In genomic region chr20:63911171-63911570, GRCh38 we compare ENCODE assay signal across 11 cellular contexts. TPM values are rescaled to one million over a fixed set of nuclear protein-coding genes. Genes with fewer than 3 reads are reported as not detected.
A peak's percentile ranks its signal among the peaks of the same experiment; 100 is the strongest.
DNase-seq lines count a peak whose midpoint lies in the region; ATAC-seq and TF ChIP-seq lines count a peak whose summit lies in the region.
"Had no signal": no experiment of that assay in that cellular context is flagged by ENCODE, and none has a peak within 500 bp of the region (broad histone marks: within the 10 kb centered on the region; RNA-seq: fewer than 3 reads in every experiment).

No MANE protein-coding gene starts in this region.

- peaks cover 0 to 44% (median 0%) of the 10 kb centered on the region in 4 donors for H3K4me1 ChIP-seq in tibial nerve

- peak overlapping the region; percentile 35 for H3K4me3 Mint-ChIP-seq in activated CD4-positive, alpha-beta memory T cell treated with anti-CD3 and anti-CD28 coated beads, Interleukin-2, amount 10 ng/mL, durations not matched to agents 7 days and 5 days
- H3K4me3 Mint-ChIP-seq in activated CD4-positive, alpha-beta memory T cell treated with anti-CD3 and anti-CD28 coated beads for 36 hours: no peak overlapping the region
- H3K4me3 Mint-ChIP-seq in stimulated activated naive B cell treated with anti-CD40 and anti-IgM and Interleukin-4, amounts not matched to agents 10 μg/mL and 1 μg/mL and 100 μg/mL, for 72 hours: no peak overlapping the region
- H3K4me3 Mint-ChIP-seq: activated B cell treated with CpG ODN at 0.5 μM for 24 hours had no signal

- 66 to 67% methylated on average over 10 to 11 of the region's 11 CpGs for WGBS in tibial nerve, 2 donors

- H3K4me3 ChIP-seq in tibial nerve: no peak overlapping the region
- H3K4me3 ChIP-seq: right atrium auricular region had no signal

- peak in 1 of 2 donors; percentile 14 for ATAC-seq in stimulated activated naive B cell treated with anti-CD40 and anti-IgM and Interleukin-4, amounts not matched to agents 10 μg/mL and 1 μg/mL and 100 μg/mL, for 72 hours (replicated peaks)
- no peak for ATAC-seq in GM18867 (IDR thresholded peaks at IDR 0.05; ENCODE audit: unreplicated experiment)

- no peak for TF ChIP-seq POLR2A in tibial nerve (IDR thresholded peaks at IDR 0.05)

- DNase-seq in activated CD4-positive, alpha-beta memory T cell treated with anti-CD3 and anti-CD28 coated beads, Interleukin-2, amount 10 ng/mL, durations not matched to agents 7 days and 5 days: peak; percentile 32
- DNase-seq in activated CD4-positive, alpha-beta memory T cell treated with anti-CD3 and anti-CD28 coated beads for 36 hours: no peak
- peak in 34 of 51 donors; percentile 3 to 71 (median 36) for DNase-seq in hypothalamus (lab: John Stamatoyannopoulos, UW)
- DNase-seq in stimulated activated naive B cell treated with anti-CD40 and anti-IgM and Interleukin-4, amounts not matched to agents 10 μg/mL and 1 μg/mL and 100 μg/mL, for 72 hours: no peak
- no peak for DNase-seq in NCI-H526 (lab: John Stamatoyannopoulos, UW)
- DNase-seq in tibial nerve (ENCODE audit: low spot score in 2 of 2): no peak
- DNase-seq: activated B cell treated with CpG ODN at 0.5 μM for 24 hours, Karpas-422 had no signal

- peaks cover 0 to 3% (median 0%) of the 10 kb centered on the region in 4 donors for H3K9me3 ChIP-seq in tibial nerve
- H3K9me3 ChIP-seq: right atrium auricular region had no signal

- no peak for TF ChIP-seq EP300 in tibial nerve (IDR thresholded peaks at IDR 0.05)

- H3K27ac Mint-ChIP-seq in activated CD4-positive, alpha-beta memory T cell treated with anti-CD3 and anti-CD28 coated beads, Interleukin-2, amount 10 ng/mL, durations not matched to agents 7 days and 5 days: peak overlapping the region; percentile 71
- no peak overlapping the region for H3K27ac Mint-ChIP-seq in activated CD4-positive, alpha-beta memory T cell treated with anti-CD3 and anti-CD28 coated beads for 36 hours
- H3K27ac Mint-ChIP-seq in stimulated activated naive B cell treated with anti-CD40 and anti-IgM and Interleukin-4, amounts not matched to agents 10 μg/mL and 1 μg/mL and 100 μg/mL, for 72 hours: peak overlapping the region; percentile 32
- H3K27ac Mint-ChIP-seq: activated B cell treated with CpG ODN at 0.5 μM for 24 hours had no signal

- intact Hi-C loops in activated CD4-positive, alpha-beta memory T cell treated with anti-CD3 and anti-CD28 coated beads for 36 hours (cut with micrococcal nuclease): no loop called here

- H3K36me3 ChIP-seq in tibial nerve: no peaks in the 10 kb centered on the region
- H3K36me3 ChIP-seq: right atrium auricular region had no signal

- CTCF ChIA-PET in activated CD4-positive, alpha-beta memory T cell treated with anti-CD3 and anti-CD28 coated beads, Interleukin-2, amount 10 ng/mL, durations not matched to agents 7 days and 5 days (lab: Charles Lee): no interaction called here
- CTCF ChIA-PET in activated CD4-positive, alpha-beta memory T cell treated with anti-CD3 and anti-CD28 coated beads for 36 hours (lab: Charles Lee): interaction anchor here (0.6 kb wide), 2 partner anchors 60 to 66 kb away, joined by 3 to 5 read pairs; no protein-coding TSS in a partner anchor

- no peaks in the 10 kb centered on the region for H3K27me3 Mint-ChIP-seq in activated CD4-positive, alpha-beta memory T cell treated with anti-CD3 and anti-CD28 coated beads, Interleukin-2, amount 10 ng/mL, durations not matched to agents 7 days and 5 days
- H3K27me3 Mint-ChIP-seq in activated CD4-positive, alpha-beta memory T cell treated with anti-CD3 and anti-CD28 coated beads for 36 hours: no peaks in the 10 kb centered on the region
- H3K27me3 Mint-ChIP-seq in stimulated activated naive B cell treated with anti-CD40 and anti-IgM and Interleukin-4, amounts not matched to agents 10 μg/mL and 1 μg/mL and 100 μg/mL, for 72 hours: no peaks in the 10 kb centered on the region
- H3K27me3 Mint-ChIP-seq: activated B cell treated with CpG ODN at 0.5 μM for 24 hours had no signal

- TF ChIP-seq CTCF in VCaP (conservative IDR thresholded peaks at IDR 0.05) (no peak), tibial nerve (IDR thresholded peaks at IDR 0.05) (no peak)

- H3K27ac ChIP-seq in VCaP (peak overlapping the region; percentile 83), tibial nerve (no peak overlapping the region)

- no peaks in the 10 kb centered on the region for H3K27me3 ChIP-seq in tibial nerve
- H3K27me3 ChIP-seq: right atrium auricular region had no signal

- peaks cover 23% of the 10 kb centered on the region for H3K36me3 Mint-ChIP-seq in activated CD4-positive, alpha-beta memory T cell treated with anti-CD3 and anti-CD28 coated beads, Interleukin-2, amount 10 ng/mL, durations not matched to agents 7 days and 5 days (ENCODE audit: low read depth)
- peaks cover 14% of the 10 kb centered on the region for H3K36me3 Mint-ChIP-seq in activated CD4-positive, alpha-beta memory T cell treated with anti-CD3 and anti-CD28 coated beads for 36 hours
- H3K36me3 Mint-ChIP-seq in stimulated activated naive B cell treated with anti-CD40 and anti-IgM and Interleukin-4, amounts not matched to agents 10 μg/mL and 1 μg/mL and 100 μg/mL, for 72 hours: peaks cover 21 to 30% of the 10 kb centered on the region in 2 donors

- peaks cover 36% of the 10 kb centered on the region for H3K4me1 Mint-ChIP-seq in activated CD4-positive, alpha-beta memory T cell treated with anti-CD3 and anti-CD28 coated beads, Interleukin-2, amount 10 ng/mL, durations not matched to agents 7 days and 5 days
- peaks cover 31% of the 10 kb centered on the region for H3K4me1 Mint-ChIP-seq in activated CD4-positive, alpha-beta memory T cell treated with anti-CD3 and anti-CD28 coated beads for 36 hours (ENCODE audit: low read depth)
- H3K4me1 Mint-ChIP-seq in stimulated activated naive B cell treated with anti-CD40 and anti-IgM and Interleukin-4, amounts not matched to agents 10 μg/mL and 1 μg/mL and 100 μg/mL, for 72 hours: peaks cover 26 to 55% of the 10 kb centered on the region in 2 donors

- POLR2A ChIA-PET in activated CD4-positive, alpha-beta memory T cell treated with anti-CD3 and anti-CD28 coated beads, Interleukin-2, amount 10 ng/mL, durations not matched to agents 7 days and 5 days (lab: Charles Lee): interaction anchor here (0.6 to 1.1 kb wide), 3 partner anchors 15 to 110 kb away, joined by 3 to 5 read pairs (median 3); no protein-coding TSS in a partner anchor
- POLR2A ChIA-PET in activated CD4-positive, alpha-beta memory T cell treated with anti-CD3 and anti-CD28 coated beads for 36 hours (lab: Charles Lee): interaction anchor here (0.5 kb wide), 1 partner anchor 20 kb away, joined by 3 read pairs; no protein-coding TSS in a partner anchor

- H3K9me3 Mint-ChIP-seq in activated CD4-positive, alpha-beta memory T cell treated with anti-CD3 and anti-CD28 coated beads, Interleukin-2, amount 10 ng/mL, durations not matched to agents 7 days and 5 days: peaks cover under 1% of the 10 kb centered on the region
- peaks cover 2% of the 10 kb centered on the region for H3K9me3 Mint-ChIP-seq in activated CD4-positive, alpha-beta memory T cell treated with anti-CD3 and anti-CD28 coated beads for 36 hours
- peaks cover 2 to 3% of the 10 kb centered on the region in 2 donors for H3K9me3 Mint-ChIP-seq in stimulated activated naive B cell treated with anti-CD40 and anti-IgM and Interleukin-4, amounts not matched to agents 10 μg/mL and 1 μg/mL and 100 μg/mL, for 72 hours

RNA-seq across cellular contexts. Expression of gene DNAJC5, which starts 16.2 kb away (rescaled TPM):
- 10 to 100 TPM; 58.6 to 59.7 TPM for total RNA-seq in activated CD4-positive, alpha-beta memory T cell treated with anti-CD3 and anti-CD28 coated beads, Interleukin-2, amount 10 ng/mL, durations not matched to agents 7 days and 5 days
- total RNA-seq in activated CD4-positive, alpha-beta memory T cell treated with anti-CD3 and anti-CD28 coated beads for 36 hours: 10 to 100 TPM; 33.7 to 33.8 TPM
- 10 to 100 TPM; 30.6 to 40.2 (median 32.1) TPM for total RNA-seq in tibial nerve

RNA-seq across cellular contexts. Expression of gene UCKL1, which starts 45.0 kb away (rescaled TPM):
- total RNA-seq in activated CD4-positive, alpha-beta memory T cell treated with anti-CD3 and anti-CD28 coated beads, Interleukin-2, amount 10 ng/mL, durations not matched to agents 7 days and 5 days: 10 to 100 TPM; 36.3 to 36.6 TPM
- 10 to 100 TPM; 26.6 to 29.6 TPM for total RNA-seq in activated CD4-positive, alpha-beta memory T cell treated with anti-CD3 and anti-CD28 coated beads for 36 hours
- 10 to 100 TPM; 31.2 to 96.0 (median 50.0) TPM for total RNA-seq in tibial nerve

RNA-seq across cellular contexts. Expression of gene TPD52L2, which starts 46.1 kb away (rescaled TPM):
- total RNA-seq in activated CD4-positive, alpha-beta memory T cell treated with anti-CD3 and anti-CD28 coated beads, Interleukin-2, amount 10 ng/mL, durations not matched to agents 7 days and 5 days: 10 to 100 TPM; 48.2 to 48.7 TPM
- 10 to 100 TPM; 67.8 to 70.8 TPM for total RNA-seq in activated CD4-positive, alpha-beta memory T cell treated with anti-CD3 and anti-CD28 coated beads for 36 hours
- 100 to 1,000 TPM; 108 to 122 (median 115) TPM for total RNA-seq in tibial nerve

RNA-seq across cellular contexts. Expression of gene ABHD16B, which starts 49.9 kb away (rescaled TPM):
- not detected for total RNA-seq in activated CD4-positive, alpha-beta memory T cell treated with anti-CD3 and anti-CD28 coated beads, Interleukin-2, amount 10 ng/mL, durations not matched to agents 7 days and 5 days
- not detected for total RNA-seq in activated CD4-positive, alpha-beta memory T cell treated with anti-CD3 and anti-CD28 coated beads for 36 hours
- total RNA-seq in tibial nerve: not detected
- total RNA-seq: activated B cell treated with CpG ODN at 0.5 μM for 24 hours, right atrium auricular region had no signal

RNA-seq across cellular contexts. Expression of gene ZNF512B, which starts 58.6 kb away (rescaled TPM):
- total RNA-seq in activated CD4-positive, alpha-beta memory T cell treated with anti-CD3 and anti-CD28 coated beads, Interleukin-2, amount 10 ng/mL, durations not matched to agents 7 days and 5 days: 10 to 100 TPM; 16.5 to 16.7 TPM
- 10 to 100 TPM; 12.5 to 13.5 TPM for total RNA-seq in activated CD4-positive, alpha-beta memory T cell treated with anti-CD3 and anti-CD28 coated beads for 36 hours
- total RNA-seq in tibial nerve: 10 to 100 TPM in 2 of 4 donors, 1 to 10 TPM in 2; 8.3 to 18.3 (median 11.7) TPM

Comparison
In these comparisons a context has a peak if more than half of its experiments do, and no peak if none do; other contexts are left out.
1. DNase-seq: peak in activated CD4-positive, alpha-beta memory T cell treated with anti-CD3 and anti-CD28 coated beads, Interleukin-2, amount 10 ng/mL, durations not matched to agents 7 days and 5 days (single experiment) and hypothalamus (34 of 51); none in activated CD4-positive, alpha-beta memory T cell treated with anti-CD3 and anti-CD28 coated beads for 36 hours (single experiment), stimulated activated naive B cell treated with anti-CD40 and anti-IgM and Interleukin-4, amounts not matched to agents 10 μg/mL and 1 μg/mL and 100 μg/mL, for 72 hours (single experiment), NCI-H526 (0 of 2) and tibial nerve (0 of 2).